In the genomic region with DNA sequence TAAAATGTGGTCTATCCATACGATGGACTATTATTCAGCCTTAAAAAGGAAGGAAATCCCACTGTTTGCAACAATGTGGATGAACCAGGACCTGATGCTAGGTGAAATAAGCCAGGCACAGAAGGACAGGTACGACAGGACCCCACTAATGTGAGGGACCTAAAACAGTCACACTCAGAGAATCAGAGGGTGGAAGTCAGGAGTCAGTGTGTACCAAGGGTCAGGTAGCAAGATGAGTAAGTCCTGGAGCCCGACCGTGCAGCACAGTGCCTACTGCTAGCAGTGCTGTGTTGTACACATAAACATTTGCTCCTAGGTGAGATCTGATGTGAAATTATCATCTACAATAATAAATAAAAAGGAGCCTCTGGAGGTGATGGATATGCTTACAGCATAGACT, we compare ENCODE assay signal across 32 cellular contexts.
"Had no signal": no experiment of that assay in that cellular context is flagged by ENCODE, and none has a peak within 500 bp of the region (broad histone marks: within the 10 kb centered on the region; RNA-seq: fewer than 3 reads in every experiment).

No MANE protein-coding gene starts in this region.

- H3K27ac Mint-ChIP-seq: activated B cell treated with CpG ODN at 0.5 μM for 24 hours; activated CD8-positive, alpha-beta T cell treated with anti-CD3 and anti-CD28 coated beads, Interleukin-2, amount 10 ng/mL, durations not matched to agents 7 days and 5 days; activated naive CD4-positive, alpha-beta T cell treated with anti-CD3 and anti-CD28 coated beads, Interleukin-2, amount 10 ng/mL, durations not matched to agents 7 days and 5 days; activated naive CD8-positive, alpha-beta T cell; activated naive CD8-positive, alpha-beta T cell treated with anti-CD3 and anti-CD28 coated beads, Interleukin-2, amount 50 U/mL, for 24 hours; brain had no signal

- H3K4me3 Mint-ChIP-seq: activated B cell treated with CpG ODN at 0.5 μM for 24 hours; activated CD8-positive, alpha-beta T cell treated with anti-CD3 and anti-CD28 coated beads, Interleukin-2, amount 10 ng/mL, durations not matched to agents 7 days and 5 days; activated naive CD4-positive, alpha-beta T cell treated with anti-CD3 and anti-CD28 coated beads, Interleukin-2, amount 10 ng/mL, durations not matched to agents 7 days and 5 days; activated naive CD8-positive, alpha-beta T cell; activated naive CD8-positive, alpha-beta T cell treated with anti-CD3 and anti-CD28 coated beads, Interleukin-2, amount 50 U/mL, for 24 hours; brain had no signal

- H3K9me3 Mint-ChIP-seq: activated B cell treated with CpG ODN at 0.5 μM for 24 hours; activated naive CD8-positive, alpha-beta T cell treated with anti-CD3 and anti-CD28 coated beads, Interleukin-2, amount 50 U/mL, for 24 hours had no signal

- H3K4me1 Mint-ChIP-seq: activated B cell treated with CpG ODN at 0.5 μM for 24 hours; activated naive CD4-positive, alpha-beta T cell treated with anti-CD3 and anti-CD28 coated beads, Interleukin-2, amount 10 ng/mL, durations not matched to agents 7 days and 5 days; activated naive CD8-positive, alpha-beta T cell treated with anti-CD3 and anti-CD28 coated beads, Interleukin-2, amount 50 U/mL, for 24 hours; brain had no signal

- H3K27ac ChIP-seq: KMS-11, VCaP had no signal

- H3K36me3 Mint-ChIP-seq: activated naive CD4-positive, alpha-beta T cell treated with anti-CD3 and anti-CD28 coated beads, Interleukin-2, amount 10 ng/mL, durations not matched to agents 7 days and 5 days; activated naive CD8-positive, alpha-beta T cell; brain had no signal

- DNase-seq: activated B cell treated with CpG ODN at 0.5 μM for 24 hours; activated CD4-positive, alpha-beta T cell treated with anti-CD3 and anti-CD28 coated beads for 1 hour; activated CD4-positive, alpha-beta T cell treated with anti-CD3 and anti-CD28 coated beads for 48 hours; activated CD8-positive, alpha-beta memory T cell treated with anti-CD3 and anti-CD28 coated beads, Interleukin-2, amount 50 U/mL, for 48 hours; activated CD8-positive, alpha-beta T cell treated with anti-CD3 and anti-CD28 coated beads, Interleukin-2, amount 10 ng/mL, durations not matched to agents 7 days and 5 days; activated effector memory CD4-positive, alpha-beta T cell treated with Interleukin-2 at 50 U/mL for 16 hours; activated naive CD4-positive, alpha-beta T cell treated with anti-CD3 and anti-CD28 coated beads, Interleukin-2, amount 10 ng/mL, durations not matched to agents 7 days and 5 days; activated naive CD8-positive, alpha-beta T cell treated with anti-CD3 and anti-CD28 coated beads, Interleukin-2, amount 50 U/mL, for 24 hours; activated T-cell treated with anti-CD3 and anti-CD28 coated beads, Interleukin-2, amount 50 U/mL, for 48 hours; anterior cingulate cortex; caudate nucleus; cerebellar nuclear complex; MM.1S; NCI-H1092 treated with DMSO at 0.1 percent for 48 hours; NCI-H1417; NCI-H146; NCI-H187; NCI-H2029 treated with DMSO at 0.1 percent for 48 hours; NCI-H2107; NCI-H226; NCI-H446 treated with DMSO at 0.1 percent for 48 hours; NCI-H524 treated with DMSO at 0.1 percent for 48 hours; OCI-M1; Right ventricle myocardium superior; SW 1271; T-helper 1 cell; T-helper 2 cell; T-helper 9 cell had no signal

- H3K27me3 Mint-ChIP-seq: activated B cell treated with CpG ODN at 0.5 μM for 24 hours; activated naive CD4-positive, alpha-beta T cell treated with anti-CD3 and anti-CD28 coated beads, Interleukin-2, amount 10 ng/mL, durations not matched to agents 7 days and 5 days; activated naive CD8-positive, alpha-beta T cell treated with anti-CD3 and anti-CD28 coated beads, Interleukin-2, amount 50 U/mL, for 24 hours had no signal
